In the genomic region with DNA sequence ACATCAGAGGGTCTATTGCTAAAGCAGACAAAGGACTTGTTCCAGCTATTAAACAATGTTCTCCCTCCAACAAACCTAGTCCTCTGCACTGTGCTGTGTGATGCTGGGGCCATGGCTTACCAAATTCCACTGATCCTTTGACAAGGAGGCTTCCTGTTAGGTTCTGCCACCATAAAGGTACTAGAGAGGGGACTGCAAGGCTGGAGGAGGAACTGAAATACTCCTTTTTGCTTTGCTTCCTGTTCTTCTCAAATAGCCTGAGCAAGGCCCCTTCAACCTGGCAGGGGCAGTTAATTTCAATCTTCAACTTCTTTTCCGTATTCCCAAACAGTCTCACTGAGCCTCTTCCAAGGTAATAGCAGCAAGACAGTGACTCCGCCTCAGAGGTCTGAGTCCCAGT, we compare ENCODE assay signal across 21 cellular contexts.
DNase-seq lines count a peak whose midpoint lies in the region; ATAC-seq, FAIRE-seq and TF ChIP-seq lines count a peak whose summit lies in the region.
"Had no signal": no experiment of that assay in that cellular context is flagged by ENCODE, and none has a peak within 500 bp of the region (broad histone marks: within the 10 kb centered on the region; RNA-seq: fewer than 3 reads in every experiment).

No MANE protein-coding gene starts in this region.

- DNase-seq in NCI-H748 (lab: John Stamatoyannopoulos, UW; ENCODE audit: unreplicated experiment) (peak; percentile 37), medulla oblongata (ENCODE audit: extremely low spot score) (no peak), GM12892 (ENCODE audit: insufficient read length) (no peak), NOMO-1 (lab: John Stamatoyannopoulos, UW; ENCODE audit: unreplicated experiment in 2 of 2) (no peak)
- no peak for DNase-seq in activated T-cell treated with anti-CD3 and anti-CD28 coated beads, Interleukin-2, amount 50 U/mL, for 48 hours
- DNase-seq: activated CD4-positive, alpha-beta memory T cell treated with anti-CD3 and anti-CD28 coated beads for 36 hours; activated gamma-delta T cell treated with Interleukin-2 at 50 U/mL for 16 hours; body of pancreas; DMS79 treated with DMSO at 0.1 percent for 48 hours; effector CD4-positive, alpha-beta T cell; MG63; midbrain; NCI-H1694; NCI-H69; ovary; T1000 had no signal

- ATAC-seq in GM18498 (IDR thresholded peaks at IDR 0.05; ENCODE audit: unreplicated experiment): peak; percentile 85
- ATAC-seq in GM19397 (IDR thresholded peaks at IDR 0.05; ENCODE audit: unreplicated experiment): peak; percentile 48
- ATAC-seq in HG03159 (IDR thresholded peaks at IDR 0.05; ENCODE audit: unreplicated experiment): peak; percentile 95
- ATAC-seq: A549, body of pancreas, Right ventricle myocardium inferior had no signal

- TF ChIP-seq POLR2A in GM12892 (IDR thresholded peaks at IDR 0.05; ENCODE audit: low read depth, low read length): no peak

- no peak for FAIRE-seq in GM12892 (lab: Jason Lieb, UNC)
- FAIRE-seq: A549 had no signal
